In genomic region chr11:1219446-1219835, GRCh38 we compare ENCODE assay signal across 29 cellular contexts. TPM values are rescaled to one million over a fixed set of nuclear protein-coding genes. Genes with fewer than 3 reads are reported as not detected.
DNase-seq lines count a peak whose midpoint lies in the region; ATAC-seq and TF ChIP-seq lines count a peak whose summit lies in the region.
"Had no signal": no experiment of that assay in that cellular context is flagged by ENCODE, and none has a peak within 500 bp of the region (broad histone marks: within the 10 kb centered on the region; RNA-seq: fewer than 3 reads in every experiment).

No MANE protein-coding gene starts in this region.

- POLR2A ChIA-PET in activated CD4-positive, alpha-beta T cell treated with anti-CD3 and anti-CD28 coated beads for 36 hours (lab: Charles Lee) = no interaction called here
- POLR2A ChIA-PET in PC-3 (lab: Charles Lee; ENCODE audit: unreplicated experiment) = no interaction called here

- no peaks in the 10 kb centered on the region for H3K4me1 Mint-ChIP-seq in activated CD4-positive, alpha-beta T cell treated with anti-CD3 and anti-CD28 coated beads for 36 hours
- no peaks in the 10 kb centered on the region for H3K4me1 Mint-ChIP-seq in activated CD4-positive, alpha-beta T cell treated with anti-CD3 and anti-CD28 coated beads, Interleukin-2, amount 10 ng/mL, durations not matched to agents 24 days and 14 days
- H3K4me1 Mint-ChIP-seq: CD4-positive, CD25-positive, alpha-beta regulatory T cell had no signal

- WGBS in psoas muscle, 3 donors = 56 to 61% (median 57%) methylated on average over 9 to 10 of the region's 10 CpGs

- H3K9me3 ChIP-seq in PC-3 (ENCODE audit: low read length) = no peaks in the 10 kb centered on the region
- H3K9me3 ChIP-seq in psoas muscle = no peaks in the 10 kb centered on the region
- H3K9me3 ChIP-seq: body of pancreas, neutrophil, prostate gland had no signal

- H3K4me1 ChIP-seq in PC-3 (ENCODE audit: insufficient read depth, low read length) (peaks cover 25% of the 10 kb centered on the region), psoas muscle (no peaks in the 10 kb centered on the region)

- no peak overlapping the region; the same call in 1 of the 2 replicates for H3K4me2 ChIP-seq in PC-3 (ENCODE audit: low read length)
- H3K4me2 ChIP-seq: KMS-11 had no signal

- peaks cover 1% of the 10 kb centered on the region for H3K9me3 Mint-ChIP-seq in activated CD4-positive, alpha-beta T cell treated with anti-CD3 and anti-CD28 coated beads for 36 hours (ENCODE audit: low read depth)
- H3K9me3 Mint-ChIP-seq in activated CD4-positive, alpha-beta T cell treated with anti-CD3 and anti-CD28 coated beads, Interleukin-2, amount 10 ng/mL, durations not matched to agents 24 days and 14 days = no peaks in the 10 kb centered on the region

- H3K79me2 ChIP-seq in PC-3 (ENCODE audit: low read length) = no peaks in the 10 kb centered on the region

- no peak for ATAC-seq in activated CD4-positive, alpha-beta T cell treated with anti-CD3 and anti-CD28 coated beads for 36 hours
- ATAC-seq in PC-3 (no peak), psoas muscle (no peak), HG03108 (IDR thresholded peaks at IDR 0.05; ENCODE audit: unreplicated experiment) (no peak)
- ATAC-seq: activated T-cell treated with anti-CD3 and anti-CD28 coated beads, Interleukin-2, amount 50 U/mL, for 4 hours; body of pancreas had no signal

- no peak overlapping the region for H3K4me3 Mint-ChIP-seq in activated CD4-positive, alpha-beta T cell treated with anti-CD3 and anti-CD28 coated beads for 36 hours
- H3K4me3 Mint-ChIP-seq in activated CD4-positive, alpha-beta T cell treated with anti-CD3 and anti-CD28 coated beads, Interleukin-2, amount 10 ng/mL, durations not matched to agents 24 days and 14 days = no peak overlapping the region
- H3K4me3 Mint-ChIP-seq: activated T-cell treated with anti-CD3 and anti-CD28 coated beads, Interleukin-2, amount 50 U/mL, for 4 hours; CD4-positive, CD25-positive, alpha-beta regulatory T cell; stimulated activated naive CD8-positive, alpha-beta T cell treated with anti-CD3 and anti-CD28 coated beads, Interleukin-15, Interleukin-2, amounts not matched to agents 100 ng/mL and 50 ng/mL, for 24 hours had no signal

- H3K27ac Mint-ChIP-seq in activated CD4-positive, alpha-beta T cell treated with anti-CD3 and anti-CD28 coated beads for 36 hours = no peak overlapping the region
- H3K27ac Mint-ChIP-seq in activated CD4-positive, alpha-beta T cell treated with anti-CD3 and anti-CD28 coated beads, Interleukin-2, amount 10 ng/mL, durations not matched to agents 24 days and 14 days = no peak overlapping the region
- H3K27ac Mint-ChIP-seq: CD4-positive, CD25-positive, alpha-beta regulatory T cell; stimulated activated naive CD8-positive, alpha-beta T cell treated with anti-CD3 and anti-CD28 coated beads, Interleukin-15, Interleukin-2, amounts not matched to agents 100 ng/mL and 50 ng/mL, for 24 hours had no signal

- peak; percentile 2 for DNase-seq in activated CD4-positive, alpha-beta T cell treated with anti-CD3 and anti-CD28 coated beads for 36 hours
- no peak for DNase-seq in activated CD4-positive, alpha-beta T cell treated with anti-CD3 and anti-CD28 coated beads, Interleukin-2, amount 10 ng/mL, durations not matched to agents 24 days and 14 days
- DNase-seq in PC-3 = no peak
- DNase-seq in iPS-NIHi11 (ENCODE audit: low spot score) = peak; percentile 10
- peak; percentile 13 to 35 for DNase-seq in psoas muscle
- no peak for DNase-seq in NCI-H2227 (lab: John Stamatoyannopoulos, UW; ENCODE audit: unreplicated experiment)
- DNase-seq in DMS53 treated with DMSO at 0.1 percent for 48 hours (lab: John Stamatoyannopoulos, UW; ENCODE audit: unreplicated experiment) = no peak
- DNase-seq: activated CD4-positive, alpha-beta T cell treated with anti-CD3 and anti-CD28 coated beads for 48 hours; activated gamma-delta T cell treated with Interleukin-2 at 50 U/mL for 16 hours; activated T-cell treated with anti-CD3 and anti-CD28 coated beads, Interleukin-2, amount 50 U/mL, for 4 hours; CD4-positive, CD25-positive, alpha-beta regulatory T cell; effector CD4-positive, alpha-beta T cell; EL; GOT3; kidney glomerular epithelial cell; NCI-H1417; NCI-H2081; NCI-H345; NCI-H82 had no signal

- no peaks in the 10 kb centered on the region for H3F3A ChIP-seq in PC-3 (ENCODE audit: low read length, unreplicated experiment)

- H3K36me3 ChIP-seq in PC-3 (ENCODE audit: low read depth, low read length) = no peaks in the 10 kb centered on the region
- H3K36me3 ChIP-seq in psoas muscle (ENCODE audit: insufficient read depth in 1 of 2, low read depth in 1 of 2) = no peaks in the 10 kb centered on the region
- H3K36me3 ChIP-seq: neutrophil, prostate gland had no signal

- 0 out of 2 replicates have a peak overlapping the region, but pooled peaks have one; percentile 25 for H3K9ac ChIP-seq in PC-3 (ENCODE audit: low read length)
- H3K9ac ChIP-seq: KMS-11 had no signal

- peak overlapping the region; percentile 40 for H3K27ac ChIP-seq in PC-3 (ENCODE audit: low read length)
- H3K27ac ChIP-seq in psoas muscle = no peak overlapping the region
- H3K27ac ChIP-seq: 22Rv1, body of pancreas, epithelial cell of prostate, KMS-11, neutrophil, prostate gland had no signal

- CTCF ChIA-PET in activated CD4-positive, alpha-beta T cell treated with anti-CD3 and anti-CD28 coated beads for 36 hours (lab: Charles Lee) = no interaction called here
- CTCF ChIA-PET in PC-3 (lab: Charles Lee) = no interaction called here

- TF ChIP-seq CTCF in PC-3 (conservative IDR thresholded peaks at IDR 0.05; ENCODE audit: low read depth, low read length) (no peak), psoas muscle (IDR thresholded peaks at IDR 0.05) (no peak)

- intact Hi-C loops in activated CD4-positive, alpha-beta T cell treated with anti-CD3 and anti-CD28 coated beads for 36 hours (cut with DNase I, micrococcal nuclease) = no loop called here
- intact Hi-C loops in activated CD4-positive, alpha-beta T cell treated with anti-CD3 and anti-CD28 coated beads, Interleukin-2, amount 10 ng/mL, durations not matched to agents 24 days and 14 days (cut with micrococcal nuclease) = no loop called here
- intact Hi-C loops in PC-3 (cut with micrococcal nuclease) (no loop called here), psoas muscle (cut with DNase I) (no loop called here)

- H3K27me3 Mint-ChIP-seq in activated CD4-positive, alpha-beta T cell treated with anti-CD3 and anti-CD28 coated beads for 36 hours = peaks cover 3% of the 10 kb centered on the region
- H3K27me3 Mint-ChIP-seq in activated CD4-positive, alpha-beta T cell treated with anti-CD3 and anti-CD28 coated beads, Interleukin-2, amount 10 ng/mL, durations not matched to agents 24 days and 14 days = no peaks in the 10 kb centered on the region
- H3K27me3 Mint-ChIP-seq: CD4-positive, CD25-positive, alpha-beta regulatory T cell had no signal

- H4K20me1 ChIP-seq in PC-3 (ENCODE audit: low read length) = no peaks in the 10 kb centered on the region

- no peaks in the 10 kb centered on the region for H3K36me3 Mint-ChIP-seq in activated CD4-positive, alpha-beta T cell treated with anti-CD3 and anti-CD28 coated beads for 36 hours (ENCODE audit: low read depth)
- H3K36me3 Mint-ChIP-seq in activated CD4-positive, alpha-beta T cell treated with anti-CD3 and anti-CD28 coated beads, Interleukin-2, amount 10 ng/mL, durations not matched to agents 24 days and 14 days (ENCODE audit: low read depth) = no peaks in the 10 kb centered on the region
- H3K36me3 Mint-ChIP-seq: CD4-positive, CD25-positive, alpha-beta regulatory T cell had no signal

- H3K9me2 ChIP-seq in PC-3 (replicated peaks; ENCODE audit: low read length) = no peaks in the 10 kb centered on the region

- BruUV-seq in PC-3 (replicated peaks; lab: Mats Ljungman, UMichigan) = no TSS peak

- H3K27me3 ChIP-seq in PC-3 (ENCODE audit: low read length) (no peaks in the 10 kb centered on the region), psoas muscle (ENCODE audit: insufficient read depth in 3 of 3, low read length in 2 of 3) (peaks cover 0 to 59% (median 12%) of the 10 kb centered on the region in 3 donors)

- 0 out of 2 replicates have a peak overlapping the region, but pooled peaks have one; percentile 67 for H2AFZ ChIP-seq in PC-3 (ENCODE audit: low read length)

- H3K4me3 ChIP-seq in PC-3 (ENCODE audit: low read length) = no peak overlapping the region
- no peak overlapping the region for H3K4me3 ChIP-seq in psoas muscle
- H3K4me3 ChIP-seq: body of pancreas, prostate gland had no signal

RNA-seq across cellular contexts. Expression of gene MUC5B, which starts 3.4 kb away (rescaled TPM):
- total RNA-seq in activated CD4-positive, alpha-beta T cell treated with anti-CD3 and anti-CD28 coated beads for 36 hours = not detected
- total RNA-seq in activated CD4-positive, alpha-beta T cell treated with anti-CD3 and anti-CD28 coated beads, Interleukin-2, amount 10 ng/mL, durations not matched to agents 24 days and 14 days = not detected in 2 replicates
- total RNA-seq in PC-3 (2014; rRNA removed) (24.3 and 33.0 TPM in 2 replicates), psoas muscle (under 1 TPM in 3 of 4 donors, not detected in 1; 0.02 to 0.41 (median 0.20) TPM)
- under 1 TPM in 1 of 3 donors, not detected in 2; under 0.01 TPM for polyA plus RNA-seq in psoas muscle
- total RNA-seq: CD4-positive, CD25-positive, alpha-beta regulatory T cell; skeletal muscle tissue; T-helper 2 cell treated with Interferon-gamma antibody and Interleukin-4, amounts not matched to agents 100 ng/mL and 5 ng/mL, for 36 hours had no signal
- polyA plus RNA-seq: CD4-positive, CD25-positive, alpha-beta regulatory T cell had no signal

Comparison
In these comparisons a context has a peak if more than half of its experiments do, and no peak if none do; other contexts are left out.
1. DNase-seq: peak in activated CD4-positive, alpha-beta T cell treated with anti-CD3 and anti-CD28 coated beads for 36 hours (single experiment), iPS-NIHi11 (single experiment) and psoas muscle (2 of 2); none in activated CD4-positive, alpha-beta T cell treated with anti-CD3 and anti-CD28 coated beads, Interleukin-2, amount 10 ng/mL, durations not matched to agents 24 days and 14 days (single experiment), PC-3 (single experiment), NCI-H2227 (single experiment) and DMS53 treated with DMSO at 0.1 percent for 48 hours (single experiment).
2. RNA of gene MUC5B, which starts 3.4 kb away (total RNA-seq): 24.3 to 33.0 TPM in PC-3; 0.02 to 0.41 TPM in psoas muscle, not detected in activated CD4-positive, alpha-beta T cell treated with anti-CD3 and anti-CD28 coated beads for 36 hours and not detected in activated CD4-positive, alpha-beta T cell treated with anti-CD3 and anti-CD28 coated beads, Interleukin-2, amount 10 ng/mL, durations not matched to agents 24 days and 14 days; every median in the first group is over 10 times any median in the second.